23 cellular contexts compared by ENCODE assay signal in the genomic region with DNA sequence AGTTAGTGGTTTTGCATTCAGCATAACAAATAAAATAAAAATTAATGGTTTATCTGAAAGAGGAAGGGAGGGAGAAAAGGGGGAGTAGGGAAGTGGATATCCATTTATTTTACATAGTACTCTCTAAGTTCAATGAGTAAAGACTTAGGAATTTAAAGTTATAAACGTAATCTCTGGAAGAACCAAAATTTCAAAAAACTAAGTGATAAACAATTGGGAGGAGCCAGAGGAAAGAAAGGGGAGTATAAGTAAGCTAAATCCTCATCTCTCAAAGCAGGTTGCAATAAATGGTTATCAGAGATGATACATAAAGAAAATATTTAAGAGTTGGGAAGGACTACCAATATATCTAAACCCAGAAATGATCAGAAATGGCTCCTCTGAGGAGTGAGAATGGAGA.
"Had no signal": no experiment of that assay in that cellular context is flagged by ENCODE, and none has a peak within 500 bp of the region (broad histone marks: within the 10 kb centered on the region; RNA-seq: fewer than 3 reads in every experiment).

No MANE protein-coding gene starts in this region.

- H3K27me3 Mint-ChIP-seq: T-cell, type B pancreatic cell had no signal

- H3K36me3 ChIP-seq: cardiac muscle cell, gastrocnemius medialis, sigmoid colon, thoracic aorta, vagina had no signal

- H3K36me3 Mint-ChIP-seq: activated naive CD8-positive, alpha-beta T cell treated with anti-CD3 and anti-CD28 coated beads for 36 hours; T-cell; type B pancreatic cell had no signal

- H3K9me3 Mint-ChIP-seq: activated naive CD8-positive, alpha-beta T cell treated with anti-CD3 and anti-CD28 coated beads for 36 hours; activated T-cell treated with anti-CD3 and anti-CD28 coated beads, Interleukin-2, amount 50 U/mL, for 4 hours; activated T-helper 2 cell treated with anti-CD3 and anti-CD28 coated beads, Interferon-gamma antibody, Interleukin-2, Interleukin-4, amounts not matched to agents 10 μg/mL and 5 μg/mL and 100 μg/mL, durations not matched to agents 14 hours and 24 hours and 36 hours; nephron progenitor cell; T-cell; type B pancreatic cell had no signal

- H3K27ac ChIP-seq: body of pancreas, cardiac muscle cell, gastrocnemius medialis, sigmoid colon, thoracic aorta, vagina had no signal

- H3K4me1 Mint-ChIP-seq: activated naive CD8-positive, alpha-beta T cell treated with anti-CD3 and anti-CD28 coated beads for 36 hours; nephron progenitor cell had no signal

- H3K9me3 ChIP-seq: body of pancreas, gastrocnemius medialis, mucosa of descending colon, sigmoid colon, thoracic aorta, vagina had no signal

- H3K4me3 Mint-ChIP-seq: activated naive CD8-positive, alpha-beta T cell treated with anti-CD3 and anti-CD28 coated beads for 36 hours; activated T-cell treated with anti-CD3 and anti-CD28 coated beads, Interleukin-2, amount 50 U/mL, for 4 hours; nephron progenitor cell; T-cell; type B pancreatic cell had no signal

- DNase-seq: activated CD4-positive, alpha-beta T cell treated with anti-CD3 and anti-CD28 coated beads for 1 hour; activated naive CD4-positive, alpha-beta T cell treated with Interleukin-2 at 50 U/mL for 16 hours; activated naive CD8-positive, alpha-beta T cell treated with anti-CD3 and anti-CD28 coated beads for 36 hours; activated T-cell treated with anti-CD3 and anti-CD28 coated beads, Interleukin-2, amount 50 U/mL, for 4 hours; amniotic stem cell; body of pancreas; effector CD4-positive, alpha-beta T cell; gastrocnemius medialis; hypothalamus; mucosa of descending colon; nephron progenitor cell; sigmoid colon; stimulated activated CD4-positive, alpha-beta T cell treated with anti-CD3 and anti-CD28 coated beads, Interleukin-2, amount 100 ng/mL, for 48 hours; stimulated activated CD8-positive, alpha-beta memory T cell treated with anti-CD3 and anti-CD28 coated beads, Interleukin-4, amount 100 ng/mL, for 48 hours; stimulated activated naive CD4-positive, alpha-beta T cell; T-cell had no signal

- H3K27me3 ChIP-seq: body of pancreas, cardiac muscle cell, gastrocnemius medialis, sigmoid colon, vagina had no signal

- H3K4me3 ChIP-seq: body of pancreas, cardiac muscle cell, gastrocnemius medialis, mucosa of descending colon, sigmoid colon, thoracic aorta, vagina had no signal

- H3K4me1 ChIP-seq: body of pancreas, gastrocnemius medialis, sigmoid colon, vagina had no signal

- H3K27ac Mint-ChIP-seq: activated naive CD8-positive, alpha-beta T cell treated with anti-CD3 and anti-CD28 coated beads for 36 hours; activated T-helper 2 cell treated with anti-CD3 and anti-CD28 coated beads, Interferon-gamma antibody, Interleukin-2, Interleukin-4, amounts not matched to agents 10 μg/mL and 5 μg/mL and 100 μg/mL, durations not matched to agents 14 hours and 24 hours and 36 hours; nephron progenitor cell; T-cell; type B pancreatic cell had no signal

- FAIRE-seq: endometrium, TTC549 had no signal
